Comparison of ENCODE assay signal across 18 cellular contexts in genomic region chr4:123997116-123997515, GRCh38.
DNase-seq lines count a peak whose midpoint lies in the region; ATAC-seq and TF ChIP-seq lines count a peak whose summit lies in the region.
"Had no signal": no experiment of that assay in that cellular context is flagged by ENCODE, and none has a peak within 500 bp of the region (broad histone marks: within the 10 kb centered on the region; RNA-seq: fewer than 3 reads in every experiment).

No MANE protein-coding gene starts in this region.

- H3K4me1 Mint-ChIP-seq in WTC11 = peaks cover 4% of the 10 kb centered on the region; the same call in 1 of the 2 replicates
- H3K4me1 Mint-ChIP-seq in stimulated activated naive B cell treated with anti-CD40 and anti-IgM and Interleukin-4, amounts not matched to agents 10 μg/mL and 1 μg/mL and 100 μg/mL, for 72 hours = no peaks in the 10 kb centered on the region
- H3K4me1 Mint-ChIP-seq: IgD-negative memory B cell had no signal

- ATAC-seq in WTC11 = peak; percentile 48; the same call in 1 of the 2 replicates
- ATAC-seq in stimulated activated naive B cell treated with anti-CD40 and anti-IgM and Interleukin-4, amounts not matched to agents 10 μg/mL and 1 μg/mL and 100 μg/mL, for 72 hours (replicated peaks) = no peak
- ATAC-seq in GM19328 (IDR thresholded peaks at IDR 0.05; ENCODE audit: unreplicated experiment) = no peak

- no peak overlapping the region for H3K4me3 Mint-ChIP-seq in WTC11
- no peak overlapping the region for H3K4me3 Mint-ChIP-seq in stimulated activated naive B cell treated with anti-CD40 and anti-IgM and Interleukin-4, amounts not matched to agents 10 μg/mL and 1 μg/mL and 100 μg/mL, for 72 hours
- H3K4me3 Mint-ChIP-seq: activated T-cell treated with anti-CD3 and anti-CD28 coated beads, Interleukin-2, amount 50 U/mL, for 24 hours; IgD-negative memory B cell; T-helper 2 cell treated with Interferon-gamma antibody and Interleukin-4, amounts not matched to agents 5 μg/mL and 100 μg/mL, for 36 hours had no signal

- CTCF ChIA-PET in WTC11 (lab: Charles Lee) = no interaction called here

- peaks cover 4% of the 10 kb centered on the region for H3K36me3 Mint-ChIP-seq in WTC11
- H3K36me3 Mint-ChIP-seq in stimulated activated naive B cell treated with anti-CD40 and anti-IgM and Interleukin-4, amounts not matched to agents 10 μg/mL and 1 μg/mL and 100 μg/mL, for 72 hours = no peaks in the 10 kb centered on the region
- H3K36me3 Mint-ChIP-seq: IgD-negative memory B cell had no signal

- H3K4me3 ChIP-seq in AG09309 (ENCODE audit: control insufficient read depth, low read depth, low read length) (no peak overlapping the region), HFF-Myc (replicated peaks; ENCODE audit: low read depth, low read length) (no peak overlapping the region)
- H3K4me3 ChIP-seq: lung had no signal

- no peak for DNase-seq in AG09309 (ENCODE audit: low read depth)
- DNase-seq in HFF-Myc (ENCODE audit: extremely low read depth, low read depth) = no peak
- no peak for DNase-seq in WTC11 (ENCODE audit: low spot score)
- DNase-seq in medulla oblongata (ENCODE audit: extremely low spot score) = peak; percentile 27
- no peak for DNase-seq in NCI-H1105 treated with DMSO at 0.1 percent for 48 hours (lab: John Stamatoyannopoulos, UW)
- no peak for DNase-seq in stimulated activated naive B cell treated with anti-CD40 and anti-IgM and Interleukin-4, amounts not matched to agents 10 μg/mL and 1 μg/mL and 100 μg/mL, for 72 hours
- DNase-seq in activated effector memory CD4-positive, alpha-beta T cell treated with Interleukin-2 at 50 U/mL for 16 hours = no peak
- DNase-seq: activated CD4-positive, alpha-beta T cell treated with anti-CD3 and anti-CD28 coated beads for 48 hours; activated T-cell treated with anti-CD3 and anti-CD28 coated beads, Interleukin-2, amount 50 U/mL, for 24 hours; cortex of kidney; NCI-H1694; occipital lobe; SHP77 treated with DMSO at 0.1 percent for 48 hours; stimulated activated CD4-positive, alpha-beta T cell treated with anti-CD3 and anti-CD28 coated beads, Interleukin-15, amount 100 ng/mL, for 24 hours had no signal

- peak; percentile 18 for TF ChIP-seq CTCF in AG09309 (IDR thresholded peaks at IDR 0.05; ENCODE audit: control insufficient read depth, insufficient read depth, low read depth, low read length, missing control alignments)
- peak; percentile 13 for TF ChIP-seq CTCF in HFF-Myc (IDR thresholded peaks at IDR 0.05; ENCODE audit: low read depth, low read length, missing control alignments)
- no peak for TF ChIP-seq CTCF in WTC11 (IDR thresholded peaks at IDR 0.05)

- no peaks in the 10 kb centered on the region for H3K27me3 Mint-ChIP-seq in WTC11 (ENCODE audit: low read depth)
- H3K27me3 Mint-ChIP-seq in stimulated activated naive B cell treated with anti-CD40 and anti-IgM and Interleukin-4, amounts not matched to agents 10 μg/mL and 1 μg/mL and 100 μg/mL, for 72 hours = no peaks in the 10 kb centered on the region
- H3K27me3 Mint-ChIP-seq: activated T-cell treated with anti-CD3 and anti-CD28 coated beads, Interleukin-2, amount 50 U/mL, for 24 hours; IgD-negative memory B cell had no signal

- peaks cover 10% of the 10 kb centered on the region for H3K9me3 Mint-ChIP-seq in WTC11
- peaks cover 0 to 2% of the 10 kb centered on the region in 2 donors for H3K9me3 Mint-ChIP-seq in stimulated activated naive B cell treated with anti-CD40 and anti-IgM and Interleukin-4, amounts not matched to agents 10 μg/mL and 1 μg/mL and 100 μg/mL, for 72 hours
- H3K9me3 Mint-ChIP-seq: activated T-cell treated with anti-CD3 and anti-CD28 coated beads, Interleukin-2, amount 50 U/mL, for 24 hours; IgD-negative memory B cell; T-helper 2 cell treated with Interferon-gamma antibody and Interleukin-4, amounts not matched to agents 5 μg/mL and 100 μg/mL, for 36 hours had no signal

- POLR2A ChIA-PET in WTC11 (lab: Charles Lee) = no interaction called here

- H3K27ac Mint-ChIP-seq in WTC11 = no peak overlapping the region
- H3K27ac Mint-ChIP-seq in stimulated activated naive B cell treated with anti-CD40 and anti-IgM and Interleukin-4, amounts not matched to agents 10 μg/mL and 1 μg/mL and 100 μg/mL, for 72 hours = no peak overlapping the region
- H3K27ac Mint-ChIP-seq: activated T-cell treated with anti-CD3 and anti-CD28 coated beads, Interleukin-2, amount 50 U/mL, for 24 hours; IgD-negative memory B cell; T-helper 2 cell treated with Interferon-gamma antibody and Interleukin-4, amounts not matched to agents 5 μg/mL and 100 μg/mL, for 36 hours had no signal

TF ChIP-seq in WTC11, 78 proteins besides CTCF, POLR2A, EP300 and RAD21:
- TF ChIP-seq ZNF232 (CRISPR knock-in tag; IDR thresholded peaks at IDR 0.05) = no peak
- no peak for TF ChIP-seq GTF2I (CRISPR knock-in tag; conservative IDR thresholded peaks at IDR 0.05)
- TF ChIP-seq PRRX2 (CRISPR knock-in tag; IDR thresholded peaks at IDR 0.05) = no peak
- no peak for TF ChIP-seq CREM (CRISPR knock-in tag; IDR thresholded peaks at IDR 0.05)
- TF ChIP-seq GRHL2 (CRISPR knock-in tag; IDR thresholded peaks at IDR 0.05; ENCODE audit: insufficient replicate concordance, severe bottlenecking) = no peak
